ENCODE assay signal across 1 cellular context in genomic region chr17:78974635-78975591, GRCh38.
TF ChIP-seq lines count a peak whose summit lies in the region.

No MANE protein-coding gene starts in this region.

TF ChIP-seq in K562, 482 proteins besides CTCF, POLR2A, EP300 and RAD21 (continued from another document and continues in another):
- no peak for TF ChIP-seq STAT6 (CRISPR knock-in tag; IDR thresholded peaks at IDR 0.05)
- TF ChIP-seq SMARCB1 (IDR thresholded peaks at IDR 0.05; ENCODE audit: insufficient read length, low read depth), result no peak
- no peak for TF ChIP-seq KLF16 (IDR thresholded peaks at IDR 0.05)
- TF ChIP-seq, protein P1, sequence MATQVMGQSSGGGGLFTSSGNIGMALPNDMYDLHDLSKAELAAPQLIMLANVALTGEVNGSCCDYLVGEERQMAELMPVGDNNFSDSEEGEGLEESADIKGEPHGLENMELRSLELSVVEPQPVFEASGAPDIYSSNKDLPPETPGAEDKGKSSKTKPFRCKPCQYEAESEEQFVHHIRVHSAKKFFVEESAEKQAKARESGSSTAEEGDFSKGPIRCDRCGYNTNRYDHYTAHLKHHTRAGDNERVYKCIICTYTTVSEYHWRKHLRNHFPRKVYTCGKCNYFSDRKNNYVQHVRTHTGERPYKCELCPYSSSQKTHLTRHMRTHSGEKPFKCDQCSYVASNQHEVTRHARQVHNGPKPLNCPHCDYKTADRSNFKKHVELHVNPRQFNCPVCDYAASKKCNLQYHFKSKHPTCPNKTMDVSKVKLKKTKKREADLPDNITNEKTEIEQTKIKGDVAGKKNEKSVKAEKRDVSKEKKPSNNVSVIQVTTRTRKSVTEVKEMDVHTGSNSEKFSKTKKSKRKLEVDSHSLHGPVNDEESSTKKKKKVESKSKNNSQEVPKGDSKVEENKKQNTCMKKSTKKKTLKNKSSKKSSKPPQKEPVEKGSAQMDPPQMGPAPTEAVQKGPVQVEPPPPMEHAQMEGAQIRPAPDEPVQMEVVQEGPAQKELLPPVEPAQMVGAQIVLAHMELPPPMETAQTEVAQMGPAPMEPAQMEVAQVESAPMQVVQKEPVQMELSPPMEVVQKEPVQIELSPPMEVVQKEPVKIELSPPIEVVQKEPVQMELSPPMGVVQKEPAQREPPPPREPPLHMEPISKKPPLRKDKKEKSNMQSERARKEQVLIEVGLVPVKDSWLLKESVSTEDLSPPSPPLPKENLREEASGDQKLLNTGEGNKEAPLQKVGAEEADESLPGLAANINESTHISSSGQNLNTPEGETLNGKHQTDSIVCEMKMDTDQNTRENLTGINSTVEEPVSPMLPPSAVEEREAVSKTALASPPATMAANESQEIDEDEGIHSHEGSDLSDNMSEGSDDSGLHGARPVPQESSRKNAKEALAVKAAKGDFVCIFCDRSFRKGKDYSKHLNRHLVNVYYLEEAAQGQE (CRISPR knock-in tag; IDR thresholded peaks at IDR 0.05; ENCODE audit: low read depth), result no peak
- TF ChIP-seq, protein P2, sequence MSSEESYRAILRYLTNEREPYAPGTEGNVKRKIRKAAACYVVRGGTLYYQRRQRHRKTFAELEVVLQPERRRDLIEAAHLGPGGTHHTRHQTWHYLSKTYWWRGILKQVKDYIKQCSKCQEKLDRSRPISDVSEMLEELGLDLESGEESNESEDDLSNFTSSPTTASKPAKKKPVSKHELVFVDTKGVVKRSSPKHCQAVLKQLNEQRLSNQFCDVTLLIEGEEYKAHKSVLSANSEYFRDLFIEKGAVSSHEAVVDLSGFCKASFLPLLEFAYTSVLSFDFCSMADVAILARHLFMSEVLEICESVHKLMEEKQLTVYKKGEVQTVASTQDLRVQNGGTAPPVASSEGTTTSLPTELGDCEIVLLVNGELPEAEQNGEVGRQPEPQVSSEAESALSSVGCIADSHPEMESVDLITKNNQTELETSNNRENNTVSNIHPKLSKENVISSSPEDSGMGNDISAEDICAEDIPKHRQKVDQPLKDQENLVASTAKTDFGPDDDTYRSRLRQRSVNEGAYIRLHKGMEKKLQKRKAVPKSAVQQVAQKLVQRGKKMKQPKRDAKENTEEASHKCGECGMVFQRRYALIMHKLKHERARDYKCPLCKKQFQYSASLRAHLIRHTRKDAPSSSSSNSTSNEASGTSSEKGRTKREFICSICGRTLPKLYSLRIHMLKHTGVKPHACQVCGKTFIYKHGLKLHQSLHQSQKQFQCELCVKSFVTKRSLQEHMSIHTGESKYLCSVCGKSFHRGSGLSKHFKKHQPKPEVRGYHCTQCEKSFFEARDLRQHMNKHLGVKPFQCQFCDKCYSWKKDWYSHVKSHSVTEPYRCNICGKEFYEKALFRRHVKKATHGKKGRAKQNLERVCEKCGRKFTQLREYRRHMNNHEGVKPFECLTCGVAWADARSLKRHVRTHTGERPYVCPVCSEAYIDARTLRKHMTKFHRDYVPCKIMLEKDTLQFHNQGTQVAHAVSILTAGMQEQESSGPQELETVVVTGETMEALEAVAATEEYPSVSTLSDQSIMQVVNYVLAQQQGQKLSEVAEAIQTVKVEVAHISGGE (CRISPR knock-in tag; IDR thresholded peaks at IDR 0.05), result no peak
- TF ChIP-seq FOXM1 (IDR thresholded peaks at IDR 0.05; ENCODE audit: low read depth), result peak; percentile 65
- no peak for TF ChIP-seq FOXM1 (CRISPR knock-in tag; IDR thresholded peaks at IDR 0.05; ENCODE audit: low read depth)
- 0 out of 2 replicates have a peak, but pooled peaks have one; percentile 15 for TF ChIP-seq TFAP4 (CRISPR knock-in tag; IDR thresholded peaks at IDR 0.05; ENCODE audit: borderline replicate concordance)
- TF ChIP-seq TEAD1 (CRISPR knock-in tag; IDR thresholded peaks at IDR 0.05), result peak in 1 of 2 experiments; percentile 88; a peak in 2 of 4 replicates
- no peak for TF ChIP-seq MAFF (IDR thresholded peaks at IDR 0.05; ENCODE audit: low read length)
- no peak for TF ChIP-seq SIRT6 (IDR thresholded peaks at IDR 0.05; ENCODE audit: low read depth, low read length)
- TF ChIP-seq CREM (IDR thresholded peaks at IDR 0.05; ENCODE audit: low read depth), result peak; percentile 82
- no peak for TF ChIP-seq ZNF146 (CRISPR knock-in tag; IDR thresholded peaks at IDR 0.05; ENCODE audit: unreplicated experiment)
- no peak for TF ChIP-seq JUN (IDR thresholded peaks at IDR 0.05; ENCODE audit: borderline replicate concordance, low read depth, low read length)
- peak; percentile 76; the same call in 1 of the 2 replicates for TF ChIP-seq JUN (CRISPR knock-in tag; IDR thresholded peaks at IDR 0.05; ENCODE audit: borderline replicate concordance)
- no peak for TF ChIP-seq HOMEZ (CRISPR knock-in tag; IDR thresholded peaks at IDR 0.05)
- no peak for TF ChIP-seq BACH1 (tag; IDR thresholded peaks at IDR 0.05)
- peak; percentile 66; the same call in 1 of the 2 replicates for TF ChIP-seq SNIP1 (IDR thresholded peaks at IDR 0.05; ENCODE audit: low read depth)
- no peak for TF ChIP-seq ZNF318 (IDR thresholded peaks at IDR 0.05; ENCODE audit: borderline replicate concordance in 1 of 2, low read depth in 1 of 2)
